Comparison of ENCODE assay signal across 11 cellular contexts in the genomic region with DNA sequence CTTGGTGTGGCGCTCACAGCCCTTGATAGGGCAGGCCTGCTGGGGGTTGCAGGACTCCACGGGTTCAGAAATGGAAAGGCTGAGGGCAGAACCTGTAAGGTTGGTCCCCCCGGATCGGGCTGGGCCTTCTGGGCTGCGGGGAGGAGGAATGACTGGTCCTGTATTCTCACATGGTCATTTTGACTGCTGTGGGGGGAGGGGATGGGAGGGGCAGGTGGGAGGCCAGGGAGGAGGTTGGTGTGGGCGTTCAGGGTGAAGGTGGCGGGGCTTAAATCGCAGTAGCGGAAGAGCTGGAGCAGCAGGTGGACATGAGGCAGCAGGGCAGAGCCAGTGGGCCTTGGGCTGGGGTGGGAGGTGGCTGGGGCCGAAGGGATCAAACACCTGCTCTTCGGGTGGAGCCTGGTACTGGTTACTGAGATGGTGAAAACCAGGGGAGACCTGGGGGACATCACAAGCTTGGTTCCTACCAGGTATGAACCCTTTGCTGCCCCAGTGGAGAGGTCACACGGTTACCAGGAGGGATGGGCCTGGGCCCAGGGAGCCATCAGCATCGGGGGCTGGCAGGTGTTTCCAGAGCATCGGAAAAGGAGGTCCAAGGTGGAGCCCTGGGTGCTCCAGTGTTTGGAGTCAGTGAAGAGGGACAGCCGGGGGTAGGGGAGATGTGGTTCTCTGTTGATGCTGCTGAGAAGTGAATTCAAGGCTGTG. TPM values are rescaled to one million over a fixed set of nuclear protein-coding genes. Genes with fewer than 3 reads are reported as not detected.
A peak's percentile ranks its signal among the peaks of the same experiment; 100 is the strongest.
DNase-seq lines count a peak whose midpoint lies in the region; ATAC-seq and TF ChIP-seq lines count a peak whose summit lies in the region.
"Had no signal": no experiment of that assay in that cellular context is flagged by ENCODE, and none has a peak within 500 bp of the region (broad histone marks: within the 10 kb centered on the region; RNA-seq: fewer than 3 reads in every experiment).

No MANE protein-coding gene starts in this region.

- POLR2A ChIA-PET in CD8-positive, alpha-beta T cell (lab: Charles Lee): no interaction called here

- H3K36me3 ChIP-seq in CD8-positive, alpha-beta T cell (ENCODE audit: insufficient read depth, low read length): peaks cover 8% of the 10 kb centered on the region

- no peak for TF ChIP-seq POLR2A in NB4 (IDR thresholded peaks at IDR 0.05; ENCODE audit: extremely low read depth, insufficient read length)

- H3K27ac ChIP-seq in CD8-positive, alpha-beta T cell (ENCODE audit: low read depth, low read length): no peak overlapping the region
- H3K27ac ChIP-seq: ovary had no signal

- H3K4me1 Mint-ChIP-seq in CD8-positive, alpha-beta T cell (ENCODE audit: low read depth): peaks cover 22% of the 10 kb centered on the region
- H3K4me1 Mint-ChIP-seq in chondrocyte (ENCODE audit: low read depth) (peaks cover 18% of the 10 kb centered on the region), nephron (peaks cover 5% of the 10 kb centered on the region)

- DNase-seq in CD8-positive, alpha-beta T cell: no peak
- no peak for DNase-seq in NB4 (ENCODE audit: low read depth)
- peak; percentile 63 for DNase-seq in chondrocyte (ENCODE audit: low spot score)
- no peak for DNase-seq in NCI-H2227 treated with DMSO at 0.1 percent for 48 hours (lab: John Stamatoyannopoulos, UW)
- DNase-seq: NCI-H1694 treated with DMSO at 0.1 percent for 48 hours had no signal

- H3K9me3 Mint-ChIP-seq in CD8-positive, alpha-beta T cell: no peaks in the 10 kb centered on the region
- H3K9me3 Mint-ChIP-seq in chondrocyte (ENCODE audit: low read depth): no peaks in the 10 kb centered on the region
- H3K9me3 Mint-ChIP-seq in nephron: no peaks in the 10 kb centered on the region

- H3K4me3 ChIP-seq in CD8-positive, alpha-beta T cell (ENCODE audit: low read depth, low read length): peak overlapping the region; percentile 62
- peak overlapping the region; percentile 70 for H3K4me3 ChIP-seq in NB4 (ENCODE audit: low read depth, low read length)

- H3K4me1 ChIP-seq in CD8-positive, alpha-beta T cell (ENCODE audit: insufficient read depth, low read length): peaks cover 23% of the 10 kb centered on the region

- ATAC-seq in CD8-positive, alpha-beta T cell: no peak
- ATAC-seq in GM21723 (IDR thresholded peaks at IDR 0.05; ENCODE audit: unreplicated experiment) (no peak), GM18867 (IDR thresholded peaks at IDR 0.05; ENCODE audit: unreplicated experiment) (no peak), HG03095 (IDR thresholded peaks at IDR 0.05; ENCODE audit: unreplicated experiment) (no peak)

- no peaks in the 10 kb centered on the region for H3K27me3 Mint-ChIP-seq in CD8-positive, alpha-beta T cell (ENCODE audit: low read depth)
- no peaks in the 10 kb centered on the region for H3K27me3 Mint-ChIP-seq in chondrocyte (ENCODE audit: low read depth)
- no peaks in the 10 kb centered on the region for H3K27me3 Mint-ChIP-seq in nephron (ENCODE audit: low read depth)

- TF ChIP-seq CTCF in CD8-positive, alpha-beta T cell (IDR thresholded peaks at IDR 0.05): no peak
- TF ChIP-seq CTCF in NB4 (IDR thresholded peaks at IDR 0.05; ENCODE audit: low read depth, low read length) (no peak), chondrocyte (IDR thresholded peaks at IDR 0.05) (no peak), nephron (IDR thresholded peaks at IDR 0.05; ENCODE audit: unreplicated experiment in 3 of 3) (no peak)

- H3K36me3 Mint-ChIP-seq in CD8-positive, alpha-beta T cell: peaks cover 37% of the 10 kb centered on the region
- peaks cover 8% of the 10 kb centered on the region for H3K36me3 Mint-ChIP-seq in chondrocyte (ENCODE audit: low read depth)
- H3K36me3 Mint-ChIP-seq in nephron (ENCODE audit: low read depth): peaks cover 17% of the 10 kb centered on the region

- intact Hi-C loops in CD8-positive, alpha-beta T cell (cut with DNase I, micrococcal nuclease): loop anchor here in 1 of 2 experiments (10.0 kb wide), 2 partner anchors 1048 to 1338 kb away; a partner anchor contains a TSS

- no peaks in the 10 kb centered on the region for H3K27me3 ChIP-seq in CD8-positive, alpha-beta T cell (ENCODE audit: insufficient read depth, low read length)
- H3K27me3 ChIP-seq: ovary had no signal

- H3K4me3 Mint-ChIP-seq in CD8-positive, alpha-beta T cell: peak overlapping the region; percentile 88
- H3K4me3 Mint-ChIP-seq in chondrocyte (ENCODE audit: unreplicated experiment): peak overlapping the region; percentile 89
- peak overlapping the region; percentile 92 to 94 (median 93) for H3K4me3 Mint-ChIP-seq in nephron

- H3K27ac Mint-ChIP-seq in CD8-positive, alpha-beta T cell: no peak overlapping the region
- H3K27ac Mint-ChIP-seq in chondrocyte (ENCODE audit: unreplicated experiment) (no peak overlapping the region), nephron (no peak overlapping the region)

- no peaks in the 10 kb centered on the region for H3K9me3 ChIP-seq in CD8-positive, alpha-beta T cell (ENCODE audit: low read length)
- H3K9me3 ChIP-seq: ovary had no signal

- CTCF ChIA-PET in CD8-positive, alpha-beta T cell (lab: Charles Lee): interaction anchor here (1.3 kb wide), 1 partner anchor 16 kb away, joined by 3 read pairs; no protein-coding TSS in a partner anchor

RNA-seq across cellular contexts. Expression of a gene that starts 1.8 kb away (rescaled TPM):
- 10 to 100 TPM; 29.6 to 31.9 TPM for total RNA-seq in CD8-positive, alpha-beta T cell
- total RNA-seq in chondrocyte: 22.7 to 24.6 TPM (median 24.4 TPM) in 3 replicates

RNA-seq across cellular contexts. Expression of a gene that starts 18.9 kb away (rescaled TPM):
- total RNA-seq in CD8-positive, alpha-beta T cell: not detected
- 0.60 TPM in 1 of 3 replicates, not detected in the others for total RNA-seq in chondrocyte
- total RNA-seq: T-helper 1 cell treated with Interleukin-12 subunit alpha and Interleukin-12 subunit beta and Interleukin-4 antibody, amounts not matched to agents 30 ng/mL and 1 ng/mL, for 36 hours had no signal

RNA-seq across cellular contexts. Expression of a gene that starts 22.7 kb away (rescaled TPM):
- total RNA-seq in CD8-positive, alpha-beta T cell: under 1 TPM; 0.35 to 0.36 TPM
- 9.1 to 19.6 TPM (median 19.5 TPM) in 3 replicates for total RNA-seq in chondrocyte

RNA-seq across cellular contexts. Expression of a gene that starts 43.6 kb away (rescaled TPM):
- total RNA-seq in CD8-positive, alpha-beta T cell: not detected
- 0.50 TPM in 1 of 3 replicates, not detected in the others for total RNA-seq in chondrocyte
- total RNA-seq: T-helper 1 cell treated with Interleukin-12 subunit alpha and Interleukin-12 subunit beta and Interleukin-4 antibody, amounts not matched to agents 30 ng/mL and 1 ng/mL, for 36 hours had no signal

RNA-seq across cellular contexts. Expression of a gene that starts 59.2 kb away (rescaled TPM):
- not detected for total RNA-seq in CD8-positive, alpha-beta T cell
- not detected in 3 replicates for total RNA-seq in chondrocyte
- total RNA-seq: T-helper 1 cell treated with Interleukin-12 subunit alpha and Interleukin-12 subunit beta and Interleukin-4 antibody, amounts not matched to agents 30 ng/mL and 1 ng/mL, for 36 hours had no signal
